20 cellular contexts compared by ENCODE assay signal in the genomic region with DNA sequence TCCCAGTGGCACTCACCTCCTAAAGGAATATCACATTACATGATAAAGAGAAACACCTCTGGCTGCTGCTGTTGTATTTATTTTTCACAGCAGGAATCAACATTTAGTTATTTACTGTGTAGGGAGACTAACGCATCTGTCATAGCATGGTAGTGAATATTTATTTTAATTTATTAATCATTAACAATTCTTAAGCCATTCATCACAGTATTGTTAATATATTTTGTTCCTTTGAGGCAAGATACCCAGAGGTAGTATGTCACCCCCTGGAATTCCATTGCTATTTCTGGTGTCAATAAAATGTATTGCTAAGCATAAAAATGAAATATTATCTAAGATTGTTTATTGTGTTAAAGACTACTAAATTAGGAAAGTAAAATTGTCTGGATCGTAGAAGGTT.
A peak's percentile ranks its signal among the peaks of the same experiment; 100 is the strongest.
DNase-seq lines count a peak whose midpoint lies in the region; ATAC-seq and FAIRE-seq lines count a peak whose summit lies in the region.
"Had no signal": no experiment of that assay in that cellular context is flagged by ENCODE, and none has a peak within 500 bp of the region (broad histone marks: within the 10 kb centered on the region; RNA-seq: fewer than 3 reads in every experiment).

No MANE protein-coding gene starts in this region.

- peak; percentile 13 for FAIRE-seq in islet of Langerhans (lab: Jason Lieb, UNC)
- FAIRE-seq: D721Med, GM12892, GM18507, HTR-8/SVneo, K562 had no signal

- DNase-seq in DMS53 (lab: John Stamatoyannopoulos, UW) (peak; percentile 81), HT-29 (ENCODE audit: low spot score) (peak; percentile 21), left ventricle myocardium superior (no peak), GM19238 (ENCODE audit: insufficient read length, low spot score) (no peak), SJCRH30 (no peak)
- DNase-seq: Caco-2; CD8-positive, alpha-beta T cell; DND-41; EL; IMR-90 had no signal

- ATAC-seq in left ventricle myocardium superior (no peak), GM21360 (IDR thresholded peaks at IDR 0.05; ENCODE audit: unreplicated experiment) (no peak)
- ATAC-seq: CD8-positive, alpha-beta T cell; K562 had no signal

- no peak overlapping the region for H3K27ac ChIP-seq in SJCRH30
- H3K27ac ChIP-seq: BLaER1 treated with 17β-estradiol and CSF1 and Interleukin-3, amounts not matched to agents 10 nM and 100 nM; HL-60 had no signal

- intact Hi-C loops in left ventricle myocardium superior (cut with micrococcal nuclease), result no loop called here

- H3K4me1 ChIP-seq in SJCRH30, result no peaks in the 10 kb centered on the region
- H3K4me1 ChIP-seq: BLaER1 treated with 17β-estradiol and CSF1 and Interleukin-3, amounts not matched to agents 10 nM and 100 nM; Caco-2; HAP-1 had no signal

- H3K4me3 ChIP-seq in SJCRH30, result no peak overlapping the region
- H3K4me3 ChIP-seq: BLaER1 treated with 17β-estradiol and CSF1 and Interleukin-3, amounts not matched to agents 10 nM and 100 nM; HAP-1; K562 had no signal

- H3K9me3 ChIP-seq in SJCRH30 (replicated peaks), result no peaks in the 10 kb centered on the region
- H3K9me3 ChIP-seq: Caco-2, HAP-1 had no signal

- H3K27me3 ChIP-seq in SJCRH30, result no peaks in the 10 kb centered on the region
- H3K27me3 ChIP-seq: BLaER1 treated with 17β-estradiol and CSF1 and Interleukin-3, amounts not matched to agents 10 nM and 100 nM had no signal

- H3K36me3 ChIP-seq in SJCRH30, result no peaks in the 10 kb centered on the region
- H3K36me3 ChIP-seq: BLaER1 treated with 17β-estradiol and CSF1 and Interleukin-3, amounts not matched to agents 10 nM and 100 nM; HAP-1 had no signal

Comparison
In these comparisons a context has a peak if more than half of its experiments do, and no peak if none do; other contexts are left out.
1. DNase-seq: peak in DMS53 (single experiment) and HT-29 (single experiment); none in left ventricle myocardium superior (single experiment), GM19238 (single experiment) and SJCRH30 (0 of 2).